Comparison of ENCODE assay signal across 1 cellular context in the genomic region with DNA sequence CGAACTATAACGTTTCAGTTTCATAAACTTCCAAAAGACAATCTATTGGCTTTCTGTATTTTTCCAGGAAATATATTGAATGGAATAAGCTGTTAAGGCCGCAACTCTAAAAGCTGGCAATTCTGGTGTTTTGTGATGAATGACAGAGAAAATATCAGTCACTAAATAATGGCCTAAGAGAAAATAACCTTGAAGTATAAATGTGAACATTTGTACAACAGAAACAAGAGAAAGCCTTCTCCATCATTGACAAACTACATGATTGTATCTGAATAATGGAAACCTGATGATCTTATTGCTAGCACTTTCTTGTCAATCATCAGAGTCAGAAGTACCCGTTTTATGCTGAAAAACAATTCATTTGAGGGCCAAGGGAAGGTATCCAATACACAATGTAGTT.
TF ChIP-seq lines count a peak whose summit lies in the region.

No MANE protein-coding gene starts in this region.

TF ChIP-seq in IMR-90, 13 proteins besides CTCF, POLR2A, EP300 and RAD21:
- TF ChIP-seq, protein P1, sequence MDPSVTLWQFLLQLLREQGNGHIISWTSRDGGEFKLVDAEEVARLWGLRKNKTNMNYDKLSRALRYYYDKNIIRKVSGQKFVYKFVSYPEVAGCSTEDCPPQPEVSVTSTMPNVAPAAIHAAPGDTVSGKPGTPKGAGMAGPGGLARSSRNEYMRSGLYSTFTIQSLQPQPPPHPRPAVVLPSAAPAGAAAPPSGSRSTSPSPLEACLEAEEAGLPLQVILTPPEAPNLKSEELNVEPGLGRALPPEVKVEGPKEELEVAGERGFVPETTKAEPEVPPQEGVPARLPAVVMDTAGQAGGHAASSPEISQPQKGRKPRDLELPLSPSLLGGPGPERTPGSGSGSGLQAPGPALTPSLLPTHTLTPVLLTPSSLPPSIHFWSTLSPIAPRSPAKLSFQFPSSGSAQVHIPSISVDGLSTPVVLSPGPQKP (IDR thresholded peaks at IDR 0.05; ENCODE audit: borderline replicate concordance, low read depth, low read length): no peak
